1 cellular context compared by ENCODE assay signal in the genomic region with DNA sequence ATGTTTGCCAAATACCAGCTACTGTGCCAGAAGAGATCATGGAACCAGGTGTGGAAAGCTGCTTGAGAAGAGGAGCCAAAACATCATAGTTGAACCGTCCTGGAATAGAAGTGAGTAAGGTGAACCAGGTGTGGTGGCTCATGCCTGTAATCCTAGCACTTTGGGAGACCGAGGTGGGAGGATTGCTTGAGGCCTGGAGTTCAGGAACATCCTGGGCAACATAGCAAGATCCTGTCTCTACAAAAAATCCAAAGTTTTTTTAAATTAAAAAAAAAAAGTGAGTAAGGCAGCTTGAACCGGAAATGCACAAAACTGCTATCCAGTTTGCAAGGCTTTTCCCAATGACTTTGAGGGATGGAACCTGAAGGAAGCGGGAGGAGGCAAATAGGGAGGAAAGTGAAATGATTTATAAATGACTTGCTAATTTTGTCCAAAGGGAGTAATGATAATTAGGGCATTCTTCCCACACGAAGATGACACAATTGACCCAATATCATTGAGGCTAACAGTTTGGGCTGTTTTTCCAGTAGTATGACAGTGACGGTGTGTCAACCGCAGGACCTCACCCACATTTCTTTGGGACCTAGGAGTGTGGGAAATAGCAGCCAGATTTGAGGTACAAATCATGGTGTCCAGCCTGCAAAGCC.
TF ChIP-seq lines count a peak whose summit lies in the region.

No MANE protein-coding gene starts in this region.

TF ChIP-seq in GM12878, 131 proteins besides CTCF, POLR2A, EP300 and RAD21 (continued from another document):
- TF ChIP-seq PRDM15 (CRISPR knock-in tag; IDR thresholded peaks at IDR 0.05) (no peak), IKZF2 (IDR thresholded peaks at IDR 0.05) (no peak), TBL1XR1 (IDR thresholded peaks at IDR 0.05; ENCODE audit: low read depth, low read length) (no peak), KAT2A (conservative IDR thresholded peaks at IDR 0.05; ENCODE audit: control insufficient read depth, low read depth, low read length) (no peak), GABPA (IDR thresholded peaks at IDR 0.05; ENCODE audit: low read depth) (no peak), FOXK2 (IDR thresholded peaks at IDR 0.05) (no peak)
- TF ChIP-seq, protein P1, sequence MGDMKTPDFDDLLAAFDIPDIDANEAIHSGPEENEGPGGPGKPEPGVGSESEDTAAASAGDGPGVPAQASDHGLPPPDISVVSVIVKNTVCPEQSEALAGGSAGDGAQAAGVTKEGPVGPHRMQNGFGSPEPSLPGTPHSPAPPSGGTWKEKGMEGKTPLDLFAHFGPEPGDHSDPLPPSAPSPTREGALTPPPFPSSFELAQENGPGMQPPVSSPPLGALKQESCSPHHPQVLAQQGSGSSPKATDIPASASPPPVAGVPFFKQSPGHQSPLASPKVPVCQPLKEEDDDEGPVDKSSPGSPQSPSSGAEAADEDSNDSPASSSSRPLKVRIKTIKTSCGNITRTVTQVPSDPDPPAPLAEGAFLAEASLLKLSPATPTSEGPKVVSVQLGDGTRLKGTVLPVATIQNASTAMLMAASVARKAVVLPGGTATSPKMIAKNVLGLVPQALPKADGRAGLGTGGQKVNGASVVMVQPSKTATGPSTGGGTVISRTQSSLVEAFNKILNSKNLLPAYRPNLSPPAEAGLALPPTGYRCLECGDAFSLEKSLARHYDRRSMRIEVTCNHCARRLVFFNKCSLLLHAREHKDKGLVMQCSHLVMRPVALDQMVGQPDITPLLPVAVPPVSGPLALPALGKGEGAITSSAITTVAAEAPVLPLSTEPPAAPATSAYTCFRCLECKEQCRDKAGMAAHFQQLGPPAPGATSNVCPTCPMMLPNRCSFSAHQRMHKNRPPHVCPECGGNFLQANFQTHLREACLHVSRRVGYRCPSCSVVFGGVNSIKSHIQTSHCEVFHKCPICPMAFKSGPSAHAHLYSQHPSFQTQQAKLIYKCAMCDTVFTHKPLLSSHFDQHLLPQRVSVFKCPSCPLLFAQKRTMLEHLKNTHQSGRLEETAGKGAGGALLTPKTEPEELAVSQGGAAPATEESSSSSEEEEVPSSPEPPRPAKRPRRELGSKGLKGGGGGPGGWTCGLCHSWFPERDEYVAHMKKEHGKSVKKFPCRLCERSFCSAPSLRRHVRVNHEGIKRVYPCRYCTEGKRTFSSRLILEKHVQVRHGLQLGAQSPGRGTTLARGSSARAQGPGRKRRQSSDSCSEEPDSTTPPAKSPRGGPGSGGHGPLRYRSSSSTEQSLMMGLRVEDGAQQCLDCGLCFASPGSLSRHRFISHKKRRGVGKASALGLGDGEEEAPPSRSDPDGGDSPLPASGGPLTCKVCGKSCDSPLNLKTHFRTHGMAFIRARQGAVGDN (IDR thresholded peaks at IDR 0.05) = no peak
- TF ChIP-seq, protein P2, sequence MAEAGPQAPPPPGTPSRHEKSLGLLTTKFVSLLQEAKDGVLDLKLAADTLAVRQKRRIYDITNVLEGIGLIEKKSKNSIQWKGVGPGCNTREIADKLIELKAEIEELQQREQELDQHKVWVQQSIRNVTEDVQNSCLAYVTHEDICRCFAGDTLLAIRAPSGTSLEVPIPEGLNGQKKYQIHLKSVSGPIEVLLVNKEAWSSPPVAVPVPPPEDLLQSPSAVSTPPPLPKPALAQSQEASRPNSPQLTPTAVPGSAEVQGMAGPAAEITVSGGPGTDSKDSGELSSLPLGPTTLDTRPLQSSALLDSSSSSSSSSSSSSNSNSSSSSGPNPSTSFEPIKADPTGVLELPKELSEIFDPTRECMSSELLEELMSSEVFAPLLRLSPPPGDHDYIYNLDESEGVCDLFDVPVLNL (IDR thresholded peaks at IDR 0.05; ENCODE audit: low read depth, low read length) = no peak
